9 cellular contexts compared by ENCODE assay signal in the genomic region with DNA sequence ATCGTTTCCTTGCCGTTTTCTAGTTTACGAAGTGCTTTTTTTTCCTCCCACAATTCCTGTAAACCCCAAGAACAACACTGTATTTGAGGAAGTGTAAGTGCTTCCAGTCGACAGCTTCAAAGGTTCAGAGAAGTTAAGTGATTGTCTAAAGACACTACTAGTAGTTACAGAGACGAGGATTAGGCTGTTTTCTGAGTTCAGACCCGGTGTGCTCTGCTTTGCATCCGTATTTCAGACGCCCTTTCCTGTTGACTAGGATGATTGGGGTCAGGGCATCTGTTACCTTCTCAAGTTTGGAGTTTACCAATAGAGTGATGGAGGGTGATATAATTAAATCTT. TPM values are rescaled to one million over a fixed set of nuclear protein-coding genes. Genes with fewer than 3 reads are reported as not detected.
A peak's percentile ranks its signal among the peaks of the same experiment; 100 is the strongest.
DNase-seq lines count a peak whose midpoint lies in the region; ATAC-seq, FAIRE-seq and TF ChIP-seq lines count a peak whose summit lies in the region.
"Had no signal": no experiment of that assay in that cellular context is flagged by ENCODE, and none has a peak within 500 bp of the region (broad histone marks: within the 10 kb centered on the region; RNA-seq: fewer than 3 reads in every experiment).

No MANE protein-coding gene starts in this region.

- H3K4me1 Mint-ChIP-seq in activated CD4-positive, alpha-beta T cell treated with anti-CD3 and anti-CD28 coated beads, Interleukin-2, amount 10 ng/mL, durations not matched to agents 24 days and 14 days, result peaks cover 15% of the 10 kb centered on the region
- peaks cover 22% of the 10 kb centered on the region for H3K4me1 Mint-ChIP-seq in activated T-helper 2 cell treated with anti-CD3 and anti-CD28 coated beads, Interferon-gamma antibody, Interleukin-2, Interleukin-4, amounts not matched to agents 10 μg/mL and 5 μg/mL and 100 μg/mL, durations not matched to agents 14 hours and 24 hours and 36 hours (ENCODE audit: low read depth)

- peaks cover 0 to 7% of the 10 kb centered on the region in 2 donors for H3K4me1 ChIP-seq in kidney (ENCODE audit: control insufficient read depth in 1 of 2, insufficient read depth in 1 of 2, low read depth in 1 of 2, low read length in 2 of 2)
- H3K4me1 ChIP-seq in thoracic aorta (ENCODE audit: control insufficient read depth in 1 of 2, low read depth in 2 of 2), result peaks cover 4 to 22% of the 10 kb centered on the region in 2 donors

- FAIRE-seq in kidney (lab: Jason Lieb, UNC), result no peak

- H3K9ac ChIP-seq in kidney (ENCODE audit: low read length in 2 of 2), result peak overlapping the region; percentile 78 to 90

- H3K4me3 Mint-ChIP-seq in activated CD4-positive, alpha-beta T cell treated with anti-CD3 and anti-CD28 coated beads, Interleukin-2, amount 10 ng/mL, durations not matched to agents 24 days and 14 days, result peak overlapping the region; percentile 86
- peak overlapping the region; percentile 99 for H3K4me3 Mint-ChIP-seq in activated T-helper 2 cell treated with anti-CD3 and anti-CD28 coated beads, Interferon-gamma antibody, Interleukin-2, Interleukin-4, amounts not matched to agents 10 μg/mL and 5 μg/mL and 100 μg/mL, durations not matched to agents 14 hours and 24 hours and 36 hours (ENCODE audit: low read depth)

- H3K36me3 Mint-ChIP-seq in activated CD4-positive, alpha-beta T cell treated with anti-CD3 and anti-CD28 coated beads, Interleukin-2, amount 10 ng/mL, durations not matched to agents 24 days and 14 days (ENCODE audit: low read depth), result peaks cover 33% of the 10 kb centered on the region
- H3K36me3 Mint-ChIP-seq in activated T-helper 2 cell treated with anti-CD3 and anti-CD28 coated beads, Interferon-gamma antibody, Interleukin-2, Interleukin-4, amounts not matched to agents 10 μg/mL and 5 μg/mL and 100 μg/mL, durations not matched to agents 14 hours and 24 hours and 36 hours (ENCODE audit: low read depth), result peaks cover 39% of the 10 kb centered on the region

- no peaks in the 10 kb centered on the region for H3K27me3 ChIP-seq in thoracic aorta (replicated peaks; ENCODE audit: insufficient read depth)

- peak; percentile 67 for DNase-seq in activated CD4-positive, alpha-beta T cell treated with anti-CD3 and anti-CD28 coated beads, Interleukin-2, amount 10 ng/mL, durations not matched to agents 24 days and 14 days
- DNase-seq in activated CD4-positive, alpha-beta T cell treated with anti-CD3 and anti-CD28 coated beads for 48 hours, result no peak
- DNase-seq in activated T-helper 2 cell treated with anti-CD3 and anti-CD28 coated beads, Interferon-gamma antibody, Interleukin-2, Interleukin-4, amounts not matched to agents 10 μg/mL and 5 μg/mL and 100 μg/mL, durations not matched to agents 14 hours and 24 hours and 36 hours (ENCODE audit: low spot score), result no peak
- DNase-seq in kidney (no peak), thoracic aorta (ENCODE audit: low spot score) (no peak), occipital lobe (lab: John Stamatoyannopoulos, UW) (no peak), NK-92 (lab: John Stamatoyannopoulos, UW; ENCODE audit: unreplicated experiment) (no peak)
- no peak for DNase-seq in activated CD4-positive, alpha-beta T cell treated with anti-CD3 and anti-CD28 coated beads for 1 hour

- no peak for ATAC-seq in thoracic aorta (ENCODE audit: insufficient number of reproducible peaks, low FRiP score, low read depth)

- intact Hi-C loops in activated CD4-positive, alpha-beta T cell treated with anti-CD3 and anti-CD28 coated beads, Interleukin-2, amount 10 ng/mL, durations not matched to agents 24 days and 14 days (cut with micrococcal nuclease), result no loop called here
- intact Hi-C loops in activated T-helper 2 cell treated with anti-CD3 and anti-CD28 coated beads, Interferon-gamma antibody, Interleukin-2, Interleukin-4, amounts not matched to agents 10 μg/mL and 5 μg/mL and 100 μg/mL, durations not matched to agents 14 hours and 24 hours and 36 hours (cut with micrococcal nuclease), result no loop called here
- intact Hi-C loops in kidney (cut with DNase I), result no loop called here

- no peaks in the 10 kb centered on the region for H3K27me3 Mint-ChIP-seq in activated CD4-positive, alpha-beta T cell treated with anti-CD3 and anti-CD28 coated beads, Interleukin-2, amount 10 ng/mL, durations not matched to agents 24 days and 14 days
- H3K27me3 Mint-ChIP-seq in activated T-helper 2 cell treated with anti-CD3 and anti-CD28 coated beads, Interferon-gamma antibody, Interleukin-2, Interleukin-4, amounts not matched to agents 10 μg/mL and 5 μg/mL and 100 μg/mL, durations not matched to agents 14 hours and 24 hours and 36 hours (ENCODE audit: low read depth), result no peaks in the 10 kb centered on the region

- H3K9me3 ChIP-seq in kidney (ENCODE audit: control insufficient read depth in 1 of 2, low read length in 2 of 2) (no peaks in the 10 kb centered on the region), thoracic aorta (no peaks in the 10 kb centered on the region)

- H3K27ac ChIP-seq in kidney (ENCODE audit: low read depth in 2 of 2, low read length in 2 of 2), result peak overlapping the region in 1 of 2 donors; percentile 65
- peak overlapping the region; percentile 60 to 65 for H3K27ac ChIP-seq in thoracic aorta

- TF ChIP-seq CTCF in kidney (IDR thresholded peaks at IDR 0.05; ENCODE audit: borderline replicate concordance, extremely low read depth, insufficient read depth) (no peak), thoracic aorta (IDR thresholded peaks at IDR 0.05) (no peak)

- peak overlapping the region; percentile 92 to 97 for H3K4me3 ChIP-seq in kidney (ENCODE audit: low read length in 2 of 2)
- peak overlapping the region; percentile 77 for H3K4me3 ChIP-seq in thoracic aorta

- H3K9me3 Mint-ChIP-seq in activated CD4-positive, alpha-beta T cell treated with anti-CD3 and anti-CD28 coated beads, Interleukin-2, amount 10 ng/mL, durations not matched to agents 24 days and 14 days, result no peaks in the 10 kb centered on the region
- no peaks in the 10 kb centered on the region for H3K9me3 Mint-ChIP-seq in activated T-helper 2 cell treated with anti-CD3 and anti-CD28 coated beads, Interferon-gamma antibody, Interleukin-2, Interleukin-4, amounts not matched to agents 10 μg/mL and 5 μg/mL and 100 μg/mL, durations not matched to agents 14 hours and 24 hours and 36 hours

- H3K36me3 ChIP-seq in kidney (ENCODE audit: control insufficient read depth in 1 of 2, insufficient read depth in 2 of 2, low read length in 2 of 2), result peaks cover 24 to 26% of the 10 kb centered on the region in 2 donors
- peaks cover 20% of the 10 kb centered on the region for H3K36me3 ChIP-seq in thoracic aorta

- peak overlapping the region; percentile 88 for H3K27ac Mint-ChIP-seq in activated CD4-positive, alpha-beta T cell treated with anti-CD3 and anti-CD28 coated beads, Interleukin-2, amount 10 ng/mL, durations not matched to agents 24 days and 14 days
- H3K27ac Mint-ChIP-seq in activated T-helper 2 cell treated with anti-CD3 and anti-CD28 coated beads, Interferon-gamma antibody, Interleukin-2, Interleukin-4, amounts not matched to agents 10 μg/mL and 5 μg/mL and 100 μg/mL, durations not matched to agents 14 hours and 24 hours and 36 hours, result peak overlapping the region; percentile 94

RNA-seq across cellular contexts. Expression of a gene that starts 0.4 kb away (rescaled TPM):
- 18.5 and 19.8 TPM in 2 replicates for total RNA-seq in activated CD4-positive, alpha-beta T cell treated with anti-CD3 and anti-CD28 coated beads, Interleukin-2, amount 10 ng/mL, durations not matched to agents 24 days and 14 days
- total RNA-seq in activated T-helper 2 cell treated with anti-CD3 and anti-CD28 coated beads, Interferon-gamma antibody, Interleukin-2, Interleukin-4, amounts not matched to agents 10 μg/mL and 5 μg/mL and 100 μg/mL, durations not matched to agents 14 hours and 24 hours and 36 hours, result 17.7 and 19.9 TPM in 2 replicates
- total RNA-seq in kidney, result 12.2 TPM
- 8.5 TPM for polyA plus RNA-seq in kidney (ENCODE audit: insufficient read depth, low read depth, low replicate concordance)
- total RNA-seq in thoracic aorta, result 10 to 100 TPM; 15.0 TPM
- total RNA-seq in occipital lobe, result 15.1 TPM

RNA-seq across cellular contexts. Expression of a gene that starts 8.3 kb away (rescaled TPM):
- total RNA-seq in activated CD4-positive, alpha-beta T cell treated with anti-CD3 and anti-CD28 coated beads, Interleukin-2, amount 10 ng/mL, durations not matched to agents 24 days and 14 days, result 0.40 and 0.47 TPM in 2 replicates
- 0.37 and 0.64 TPM in 2 replicates for total RNA-seq in activated T-helper 2 cell treated with anti-CD3 and anti-CD28 coated beads, Interferon-gamma antibody, Interleukin-2, Interleukin-4, amounts not matched to agents 10 μg/mL and 5 μg/mL and 100 μg/mL, durations not matched to agents 14 hours and 24 hours and 36 hours
- total RNA-seq in kidney, result 0.82 TPM
- polyA plus RNA-seq in kidney (ENCODE audit: insufficient read depth, low read depth, low replicate concordance), result 0.88 TPM
- total RNA-seq in thoracic aorta, result 1 to 10 TPM; 1.1 to 1.2 TPM
- 3.6 TPM for total RNA-seq in occipital lobe
- total RNA-seq: Daoy had no signal

RNA-seq across cellular contexts. Expression of a gene that starts 9.9 kb away (rescaled TPM):
- 78.4 and 80.9 TPM in 2 replicates for total RNA-seq in activated CD4-positive, alpha-beta T cell treated with anti-CD3 and anti-CD28 coated beads, Interleukin-2, amount 10 ng/mL, durations not matched to agents 24 days and 14 days
- total RNA-seq in activated T-helper 2 cell treated with anti-CD3 and anti-CD28 coated beads, Interferon-gamma antibody, Interleukin-2, Interleukin-4, amounts not matched to agents 10 μg/mL and 5 μg/mL and 100 μg/mL, durations not matched to agents 14 hours and 24 hours and 36 hours, result 64.7 and 69.9 TPM in 2 replicates
- total RNA-seq in kidney, result 90.2 TPM
- 28.3 TPM for polyA plus RNA-seq in kidney (ENCODE audit: insufficient read depth, low read depth, low replicate concordance)
- 10 to 100 TPM; 46.0 to 53.3 TPM for total RNA-seq in thoracic aorta
- total RNA-seq in occipital lobe, result 18.6 TPM

RNA-seq across cellular contexts. Expression of a gene that starts 54.0 kb away (rescaled TPM):
- total RNA-seq in activated CD4-positive, alpha-beta T cell treated with anti-CD3 and anti-CD28 coated beads, Interleukin-2, amount 10 ng/mL, durations not matched to agents 24 days and 14 days, result 13.9 and 15.6 TPM in 2 replicates
- 13.0 and 14.1 TPM in 2 replicates for total RNA-seq in activated T-helper 2 cell treated with anti-CD3 and anti-CD28 coated beads, Interferon-gamma antibody, Interleukin-2, Interleukin-4, amounts not matched to agents 10 μg/mL and 5 μg/mL and 100 μg/mL, durations not matched to agents 14 hours and 24 hours and 36 hours
- total RNA-seq in kidney (15.2 TPM), thoracic aorta (10 to 100 TPM; 11.1 to 11.9 TPM), occipital lobe (27.1 TPM)
- polyA plus RNA-seq in kidney (ENCODE audit: insufficient read depth, low read depth, low replicate concordance), result 26.1 TPM

RNA-seq across cellular contexts. Expression of a gene that starts 54.4 kb away (rescaled TPM):
- 99.0 and 99.2 TPM in 2 replicates for total RNA-seq in activated CD4-positive, alpha-beta T cell treated with anti-CD3 and anti-CD28 coated beads, Interleukin-2, amount 10 ng/mL, durations not matched to agents 24 days and 14 days
- total RNA-seq in activated T-helper 2 cell treated with anti-CD3 and anti-CD28 coated beads, Interferon-gamma antibody, Interleukin-2, Interleukin-4, amounts not matched to agents 10 μg/mL and 5 μg/mL and 100 μg/mL, durations not matched to agents 14 hours and 24 hours and 36 hours, result 74.6 and 80.0 TPM in 2 replicates
- 86.1 TPM for total RNA-seq in kidney
- polyA plus RNA-seq in kidney (ENCODE audit: insufficient read depth, low read depth, low replicate concordance), result 133 TPM
- total RNA-seq in thoracic aorta, result 10 to 100 TPM; 47.4 to 57.2 TPM
- 44.6 TPM for total RNA-seq in occipital lobe
